In the genomic region with DNA sequence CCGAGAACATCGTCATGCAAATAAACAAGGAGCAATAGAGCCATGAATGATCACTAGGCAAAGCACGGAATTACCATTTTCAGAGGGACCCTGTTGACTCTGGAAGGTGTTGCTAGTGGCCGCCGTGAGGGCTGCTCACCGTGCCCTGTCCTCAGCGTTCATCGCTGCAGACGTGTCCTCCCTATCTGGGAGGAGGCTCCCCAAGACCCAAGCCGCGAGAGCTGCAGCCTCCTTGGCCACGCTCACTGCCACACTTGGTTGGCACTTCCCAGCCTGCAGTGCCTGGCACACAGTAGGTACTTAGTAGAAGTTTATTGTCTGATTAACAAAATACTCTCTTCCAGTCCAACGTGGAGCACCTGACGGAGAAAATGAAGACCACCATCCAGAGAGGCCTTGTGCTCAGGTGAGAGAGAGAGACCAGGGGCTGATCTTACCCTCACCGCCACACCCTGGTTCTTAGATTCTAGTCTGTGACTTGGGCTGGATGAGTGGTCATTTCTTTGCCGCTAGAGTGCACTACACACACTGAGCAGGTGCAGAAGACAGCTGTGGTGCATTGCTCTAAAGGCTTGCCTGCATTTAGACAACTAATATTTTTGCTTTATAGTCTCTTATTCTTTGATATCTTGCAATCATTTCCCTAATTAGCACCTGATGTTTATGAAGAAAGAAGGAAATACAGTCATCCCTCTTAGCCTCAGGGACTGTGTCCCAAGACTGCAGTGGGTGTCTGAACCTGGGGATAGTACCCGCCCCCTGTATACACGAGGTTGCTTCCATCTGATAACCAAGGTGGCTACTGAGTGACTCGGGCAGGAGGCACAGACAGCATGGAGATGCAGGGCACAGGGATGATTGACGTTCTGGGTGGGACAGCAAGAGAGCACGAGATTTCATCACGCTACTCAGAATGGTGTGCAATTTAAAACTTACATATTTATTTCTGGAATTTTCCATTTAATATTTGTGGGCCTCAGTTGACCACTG, we compare ENCODE assay signal across 20 cellular contexts. TPM values are rescaled to one million over a fixed set of nuclear protein-coding genes. Genes with fewer than 3 reads are reported as not detected.
DNase-seq lines count a peak whose midpoint lies in the region; ATAC-seq lines count a peak whose summit lies in the region.
"Had no signal": no experiment of that assay in that cellular context is flagged by ENCODE, and none has a peak within 500 bp of the region (broad histone marks: within the 10 kb centered on the region; RNA-seq: fewer than 3 reads in every experiment).

No MANE protein-coding gene starts in this region.

- no peaks in the 10 kb centered on the region for H3K4me1 Mint-ChIP-seq in activated CD4-positive, alpha-beta memory T cell treated with anti-CD3 and anti-CD28 coated beads for 36 hours (ENCODE audit: low read depth)
- H3K4me1 Mint-ChIP-seq in activated CD4-positive, alpha-beta memory T cell treated with anti-CD3 and anti-CD28 coated beads, Interleukin-2, amount 10 ng/mL, durations not matched to agents 7 days and 5 days = peaks cover 3% of the 10 kb centered on the region
- no peaks in the 10 kb centered on the region for H3K4me1 Mint-ChIP-seq in T-helper 17 cell
- H3K4me1 Mint-ChIP-seq: activated T-helper 17 cell treated with anti-CD3 and anti-CD28 coated beads, Interleukin-2, amount 50 U/mL, for 72 hours; memory B cell had no signal

- ATAC-seq in T-helper 17 cell (no peak), sciatic nerve (no peak), GM21723 (IDR thresholded peaks at IDR 0.05; ENCODE audit: unreplicated experiment) (no peak)
- ATAC-seq: activated T-helper 17 cell treated with anti-CD3 and anti-CD28 coated beads, Interleukin-2, amount 50 U/mL, for 72 hours had no signal

- H3K36me3 Mint-ChIP-seq in activated CD4-positive, alpha-beta memory T cell treated with anti-CD3 and anti-CD28 coated beads for 36 hours = peaks cover 68% of the 10 kb centered on the region
- peaks cover 76% of the 10 kb centered on the region for H3K36me3 Mint-ChIP-seq in activated CD4-positive, alpha-beta memory T cell treated with anti-CD3 and anti-CD28 coated beads, Interleukin-2, amount 10 ng/mL, durations not matched to agents 7 days and 5 days (ENCODE audit: low read depth)
- no peaks in the 10 kb centered on the region for H3K36me3 Mint-ChIP-seq in T-helper 17 cell (ENCODE audit: low read depth)

- CTCF ChIA-PET in activated CD4-positive, alpha-beta memory T cell treated with anti-CD3 and anti-CD28 coated beads for 36 hours (lab: Charles Lee) = no interaction called here
- CTCF ChIA-PET in activated CD4-positive, alpha-beta memory T cell treated with anti-CD3 and anti-CD28 coated beads, Interleukin-2, amount 10 ng/mL, durations not matched to agents 7 days and 5 days (lab: Charles Lee) = no interaction called here

- H3K4me3 Mint-ChIP-seq in activated CD4-positive, alpha-beta memory T cell treated with anti-CD3 and anti-CD28 coated beads for 36 hours = no peak overlapping the region
- H3K4me3 Mint-ChIP-seq in activated CD4-positive, alpha-beta memory T cell treated with anti-CD3 and anti-CD28 coated beads, Interleukin-2, amount 10 ng/mL, durations not matched to agents 7 days and 5 days = no peak overlapping the region
- no peak overlapping the region for H3K4me3 Mint-ChIP-seq in T-helper 17 cell
- H3K4me3 Mint-ChIP-seq: activated T-helper 17 cell treated with anti-CD3 and anti-CD28 coated beads, Interleukin-2, amount 50 U/mL, for 72 hours; CD4-positive, alpha-beta T cell; memory B cell; nephron had no signal

- POLR2A ChIA-PET in activated CD4-positive, alpha-beta memory T cell treated with anti-CD3 and anti-CD28 coated beads for 36 hours (lab: Charles Lee) = no interaction called here
- POLR2A ChIA-PET in activated CD4-positive, alpha-beta memory T cell treated with anti-CD3 and anti-CD28 coated beads, Interleukin-2, amount 10 ng/mL, durations not matched to agents 7 days and 5 days (lab: Charles Lee) = no interaction called here

- H3K9me3 ChIP-seq in T-helper 17 cell (ENCODE audit: control insufficient read depth, low read length, poor library complexity, severe bottlenecking) = no peaks in the 10 kb centered on the region
- H3K9me3 ChIP-seq: ascending aorta, vagina had no signal

- intact Hi-C loops in activated CD4-positive, alpha-beta memory T cell treated with anti-CD3 and anti-CD28 coated beads for 36 hours (cut with micrococcal nuclease) = no loop called here
- intact Hi-C loops in sciatic nerve (cut with DNase I) = no loop called here

- peak overlapping the region; percentile 62 for H3K27ac Mint-ChIP-seq in activated CD4-positive, alpha-beta memory T cell treated with anti-CD3 and anti-CD28 coated beads for 36 hours
- no peak overlapping the region for H3K27ac Mint-ChIP-seq in activated CD4-positive, alpha-beta memory T cell treated with anti-CD3 and anti-CD28 coated beads, Interleukin-2, amount 10 ng/mL, durations not matched to agents 7 days and 5 days
- H3K27ac Mint-ChIP-seq in T-helper 17 cell = peak overlapping the region; percentile 45
- H3K27ac Mint-ChIP-seq: CD4-positive, alpha-beta T cell; memory B cell; nephron had no signal

- no peaks in the 10 kb centered on the region for H3K9me3 Mint-ChIP-seq in activated CD4-positive, alpha-beta memory T cell treated with anti-CD3 and anti-CD28 coated beads for 36 hours
- no peaks in the 10 kb centered on the region for H3K9me3 Mint-ChIP-seq in activated CD4-positive, alpha-beta memory T cell treated with anti-CD3 and anti-CD28 coated beads, Interleukin-2, amount 10 ng/mL, durations not matched to agents 7 days and 5 days
- H3K9me3 Mint-ChIP-seq: activated T-helper 17 cell treated with anti-CD3 and anti-CD28 coated beads, Interleukin-2, amount 50 U/mL, for 72 hours; CD4-positive, alpha-beta T cell; memory B cell; nephron had no signal

- no peaks in the 10 kb centered on the region for H3K27me3 Mint-ChIP-seq in activated CD4-positive, alpha-beta memory T cell treated with anti-CD3 and anti-CD28 coated beads for 36 hours
- H3K27me3 Mint-ChIP-seq in activated CD4-positive, alpha-beta memory T cell treated with anti-CD3 and anti-CD28 coated beads, Interleukin-2, amount 10 ng/mL, durations not matched to agents 7 days and 5 days = no peaks in the 10 kb centered on the region
- H3K27me3 Mint-ChIP-seq in T-helper 17 cell = no peaks in the 10 kb centered on the region
- H3K27me3 Mint-ChIP-seq: activated T-helper 17 cell treated with anti-CD3 and anti-CD28 coated beads, Interleukin-2, amount 50 U/mL, for 72 hours; CD4-positive, alpha-beta T cell; memory B cell had no signal

- no peak for DNase-seq in activated CD4-positive, alpha-beta memory T cell treated with anti-CD3 and anti-CD28 coated beads for 36 hours
- DNase-seq in activated CD4-positive, alpha-beta memory T cell treated with anti-CD3 and anti-CD28 coated beads, Interleukin-2, amount 10 ng/mL, durations not matched to agents 7 days and 5 days = no peak
- DNase-seq in T-helper 17 cell (no peak), fibroblast of gingiva (ENCODE audit: low read depth) (peak; percentile 20), sciatic nerve (ENCODE audit: low spot score) (peak; percentile 39), AML-193 (lab: John Stamatoyannopoulos, UW) (no peak), Kasumi-1 (lab: John Stamatoyannopoulos, UW) (no peak)
- DNase-seq: ACHN; activated CD4-positive, alpha-beta T cell treated with anti-CD3 and anti-CD28 coated beads, Interleukin-2, amount 50 U/mL, for 1 hour; CD4-positive, alpha-beta T cell; head of caudate nucleus; NCI-H1694 treated with DMSO at 0.1 percent for 48 hours; NCI-H446; T1000 had no signal

RNA-seq across cellular contexts. Expression of a gene that starts 40.3 kb away (rescaled TPM):
- 100 to 1,000 TPM; 103 to 109 TPM for total RNA-seq in activated CD4-positive, alpha-beta memory T cell treated with anti-CD3 and anti-CD28 coated beads for 36 hours
- total RNA-seq in activated CD4-positive, alpha-beta memory T cell treated with anti-CD3 and anti-CD28 coated beads, Interleukin-2, amount 10 ng/mL, durations not matched to agents 7 days and 5 days = 10 to 100 TPM; 53.7 to 56.7 TPM
- total RNA-seq in T-helper 17 cell = 10 to 100 TPM; 61.3 to 79.1 TPM
- 85.7 TPM for total RNA-seq in sciatic nerve

Comparison
In these comparisons a context has a peak if more than half of its experiments do, and no peak if none do; other contexts are left out.
1. DNase-seq: peak in fibroblast of gingiva (single experiment) and sciatic nerve (single experiment); none in activated CD4-positive, alpha-beta memory T cell treated with anti-CD3 and anti-CD28 coated beads for 36 hours (single experiment), activated CD4-positive, alpha-beta memory T cell treated with anti-CD3 and anti-CD28 coated beads, Interleukin-2, amount 10 ng/mL, durations not matched to agents 7 days and 5 days (single experiment), T-helper 17 cell (0 of 3), AML-193 (0 of 2) and Kasumi-1 (0 of 2).